ENCODE assay signal across 11 cellular contexts in genomic region chr17:20010886-20011402, GRCh38. TPM values are rescaled to one million over a fixed set of nuclear protein-coding genes. Genes with fewer than 3 reads are reported as not detected.
DNase-seq lines count a peak whose midpoint lies in the region; ATAC-seq and FAIRE-seq lines count a peak whose summit lies in the region.
"Had no signal": no experiment of that assay in that cellular context is flagged by ENCODE, and none has a peak within 500 bp of the region (broad histone marks: within the 10 kb centered on the region; RNA-seq: fewer than 3 reads in every experiment).

No MANE protein-coding gene starts in this region.

- H3K9me3 ChIP-seq in SK-N-MC (ENCODE audit: low read depth, low read length) = no peaks in the 10 kb centered on the region
- H3K9me3 ChIP-seq: ascending aorta, BE2C had no signal

- H3K27ac ChIP-seq in SK-N-MC = no peak overlapping the region

- peaks cover 57% of the 10 kb centered on the region for H3K27me3 Mint-ChIP-seq in activated T-cell treated with anti-CD3 and anti-CD28 coated beads, Interleukin-2, amount 50 U/mL, for 24 hours

- H3K27ac Mint-ChIP-seq in activated T-cell treated with anti-CD3 and anti-CD28 coated beads, Interleukin-2, amount 50 U/mL, for 24 hours = no peak overlapping the region

- H3K9me3 Mint-ChIP-seq in activated T-cell treated with anti-CD3 and anti-CD28 coated beads, Interleukin-2, amount 50 U/mL, for 24 hours = no peaks in the 10 kb centered on the region

- no peaks in the 10 kb centered on the region for H3K36me3 ChIP-seq in SK-N-MC (ENCODE audit: insufficient read depth, low read length)
- H3K36me3 ChIP-seq: ascending aorta, BE2C had no signal

- peak overlapping the region; percentile 76 for H3K4me3 Mint-ChIP-seq in activated T-cell treated with anti-CD3 and anti-CD28 coated beads, Interleukin-2, amount 50 U/mL, for 24 hours

- H3K4me3 ChIP-seq in SK-N-MC = peak overlapping the region; percentile 87; the same call in 1 of the 2 replicates

- intact Hi-C loops in sciatic nerve (cut with DNase I) = no loop called here

- H3K9ac ChIP-seq in SK-N-MC (ENCODE audit: insufficient read length) = no peak overlapping the region

- DNase-seq in activated T-cell treated with anti-CD3 and anti-CD28 coated beads, Interleukin-2, amount 50 U/mL, for 24 hours = no peak
- DNase-seq in activated T-cell treated with anti-CD3 and anti-CD28 coated beads for 4 hours = no peak
- DNase-seq in SK-N-MC (ENCODE audit: low read depth, low spot score) = no peak
- DNase-seq in frontal cortex (ENCODE audit: low spot score in 2 of 2) = no peak
- peak; percentile 67 for DNase-seq in superior temporal gyrus (ENCODE audit: extremely low spot score)
- no peak for DNase-seq in sciatic nerve (ENCODE audit: low spot score)
- DNase-seq in GDM1 (lab: John Stamatoyannopoulos, UW) = no peak
- DNase-seq: activated CD8-positive, alpha-beta memory T cell treated with anti-CD3 and anti-CD28 coated beads for 24 hours; BE2C had no signal

- no peaks in the 10 kb centered on the region for H3K36me3 Mint-ChIP-seq in activated T-cell treated with anti-CD3 and anti-CD28 coated beads, Interleukin-2, amount 50 U/mL, for 24 hours (ENCODE audit: low read depth)

- ATAC-seq in sciatic nerve (no peak), GM21825 (IDR thresholded peaks at IDR 0.05; ENCODE audit: unreplicated experiment) (no peak)

- H3K4me1 Mint-ChIP-seq in activated T-cell treated with anti-CD3 and anti-CD28 coated beads, Interleukin-2, amount 50 U/mL, for 24 hours (ENCODE audit: low read depth) = peaks cover 14% of the 10 kb centered on the region

- FAIRE-seq in frontal cortex (lab: Jason Lieb, UNC) = peak; percentile 85

RNA-seq across cellular contexts. Expression of gene SPECC1, which starts 1.8 kb away (rescaled TPM):
- total RNA-seq in frontal cortex (55.4 TPM), sciatic nerve (53.6 TPM)

RNA-seq across cellular contexts. Expression of gene AKAP10, which starts 33.3 kb away (rescaled TPM):
- total RNA-seq in frontal cortex = 39.1 TPM
- 56.8 TPM for total RNA-seq in sciatic nerve
